In genomic region chr1:228165372-228166169, GRCh38 we compare ENCODE assay signal across 1 cellular context.
TF ChIP-seq lines count a peak whose summit lies in the region.

Gene IBA57 (plus strand): TSS chr1:228165804. CDS start chr1:228165817, 13 bp downstream.

TF ChIP-seq in HepG2, 621 proteins besides CTCF, POLR2A, EP300 and RAD21 (continued from another document and continues in another):
- TF ChIP-seq CEBPZ (IDR thresholded peaks at IDR 0.05; ENCODE audit: low read length) (no peak), ZXDC (CRISPR knock-in tag; IDR thresholded peaks at IDR 0.05) (peak; percentile 84; the same call in 1 of the 2 replicates), TMF1 (CRISPR knock-in tag; IDR thresholded peaks at IDR 0.05; ENCODE audit: low read depth) (peak; percentile 17; the same call in 1 of the 2 replicates), ZNF839 (CRISPR knock-in tag; IDR thresholded peaks at IDR 0.05; ENCODE audit: borderline replicate concordance) (no peak), ZSCAN12 (CRISPR knock-in tag; IDR thresholded peaks at IDR 0.05) (no peak), MIER2 (CRISPR knock-in tag; IDR thresholded peaks at IDR 0.05) (no peak), SSRP1 (CRISPR knock-in tag; IDR thresholded peaks at IDR 0.05) (no peak), ZNF263 (CRISPR knock-in tag; IDR thresholded peaks at IDR 0.05) (no peak), MTA1 (CRISPR knock-in tag; IDR thresholded peaks at IDR 0.05; ENCODE audit: borderline replicate concordance) (no peak), ZNF780A (CRISPR knock-in tag; IDR thresholded peaks at IDR 0.05) (no peak), U2AF1 (optimal IDR thresholded peaks at IDR 0.05; ENCODE audit: low read depth, low read length) (no peak), SIX4 (CRISPR knock-in tag; IDR thresholded peaks at IDR 0.05) (no peak), THAP9 (CRISPR knock-in tag; IDR thresholded peaks at IDR 0.05; ENCODE audit: borderline replicate concordance) (no peak), ZMYM3 (CRISPR knock-in tag; IDR thresholded peaks at IDR 0.05) (no peak), ZNF451 (CRISPR knock-in tag; IDR thresholded peaks at IDR 0.05) (peak; percentile 38; the same call in 1 of the 2 replicates), ZNF572 (CRISPR knock-in tag; IDR thresholded peaks at IDR 0.05) (no peak), PBX3 (CRISPR knock-in tag; IDR thresholded peaks at IDR 0.05; ENCODE audit: borderline replicate concordance) (no peak), CENPT (CRISPR knock-in tag; IDR thresholded peaks at IDR 0.05; ENCODE audit: low read depth) (0 out of 2 replicates have a peak, but pooled peaks have one; percentile 35), ZNF557 (CRISPR knock-in tag; IDR thresholded peaks at IDR 0.05) (no peak), ZNF205 (CRISPR knock-in tag; IDR thresholded peaks at IDR 0.05) (peak; percentile 19; the same call in 1 of the 2 replicates), ADNP (CRISPR knock-in tag; IDR thresholded peaks at IDR 0.05) (no peak), NFKBIZ (CRISPR knock-in tag; IDR thresholded peaks at IDR 0.05) (0 out of 2 replicates have a peak, but pooled peaks have one; percentile 40), SMAD1 (CRISPR knock-in tag; IDR thresholded peaks at IDR 0.05; ENCODE audit: borderline replicate concordance, low read depth) (peak; percentile 95; the same call in 1 of the 2 replicates), ATF2 (CRISPR knock-in tag; IDR thresholded peaks at IDR 0.05) (peak; percentile 99), ZBTB49 (CRISPR knock-in tag; IDR thresholded peaks at IDR 0.05; ENCODE audit: borderline replicate concordance) (no peak), ZNF562 (CRISPR knock-in tag; IDR thresholded peaks at IDR 0.05; ENCODE audit: borderline replicate concordance) (no peak), ZNF496 (CRISPR knock-in tag; IDR thresholded peaks at IDR 0.05; ENCODE audit: insufficient replicate concordance) (no peak), NR0B2 (CRISPR knock-in tag; IDR thresholded peaks at IDR 0.05) (no peak), GABPB1 (CRISPR knock-in tag; IDR thresholded peaks at IDR 0.05) (peak; percentile 87), FOXM1 (CRISPR knock-in tag; IDR thresholded peaks at IDR 0.05) (no peak), THAP11 (CRISPR knock-in tag; IDR thresholded peaks at IDR 0.05) (peak; percentile 88), ZNF512 (CRISPR knock-in tag; IDR thresholded peaks at IDR 0.05) (no peak), ZBTB8A (CRISPR knock-in tag; IDR thresholded peaks at IDR 0.05; ENCODE audit: borderline replicate concordance, low read depth) (no peak), ZFP37 (CRISPR knock-in tag; IDR thresholded peaks at IDR 0.05; ENCODE audit: borderline replicate concordance) (no peak), ZKSCAN8 (CRISPR knock-in tag; IDR thresholded peaks at IDR 0.05; ENCODE audit: borderline replicate concordance) (no peak), ZNF607 (CRISPR knock-in tag; IDR thresholded peaks at IDR 0.05; ENCODE audit: borderline replicate concordance) (no peak), PAF1 (CRISPR knock-in tag; IDR thresholded peaks at IDR 0.05) (0 out of 2 replicates have a peak, but pooled peaks have one; percentile 8), ZNF614 (CRISPR knock-in tag; IDR thresholded peaks at IDR 0.05; ENCODE audit: borderline replicate concordance) (no peak; the same call in 1 of the 2 replicates), ASH2L (IDR thresholded peaks at IDR 0.05; ENCODE audit: insufficient read length, low read depth, low read length) (peak; percentile 85), EEA1 (CRISPR knock-in tag; IDR thresholded peaks at IDR 0.05; ENCODE audit: borderline replicate concordance) (no peak; the same call in 1 of the 2 replicates), MEIS1 (CRISPR knock-in tag; IDR thresholded peaks at IDR 0.05; ENCODE audit: borderline replicate concordance) (no peak), ZNF792 (CRISPR knock-in tag; IDR thresholded peaks at IDR 0.05) (no peak; the same call in 1 of the 2 replicates), HOMEZ (CRISPR knock-in tag; IDR thresholded peaks at IDR 0.05; ENCODE audit: low read depth) (no peak), ZNF816 (CRISPR knock-in tag; IDR thresholded peaks at IDR 0.05; ENCODE audit: borderline replicate concordance) (no peak), ZNF383 (CRISPR knock-in tag; IDR thresholded peaks at IDR 0.05; ENCODE audit: borderline replicate concordance) (0 out of 2 replicates have a peak, but pooled peaks have one; percentile 60), PBX2 (CRISPR knock-in tag; IDR thresholded peaks at IDR 0.05) (no peak)
